20 cellular contexts compared by ENCODE assay signal in genomic region chrX:44843753-44844152, GRCh38. TPM values are rescaled to one million over a fixed set of nuclear protein-coding genes. Genes with fewer than 3 reads are reported as not detected.
DNase-seq lines count a peak whose midpoint lies in the region; ATAC-seq, FAIRE-seq and TF ChIP-seq lines count a peak whose summit lies in the region.
"Had no signal": no experiment of that assay in that cellular context is flagged by ENCODE, and none has a peak within 500 bp of the region (broad histone marks: within the 10 kb centered on the region; RNA-seq: fewer than 3 reads in every experiment).

Gene DUSP21, plus strand, starts transcription at chrX:44844021. Its CDS starts 112 bp downstream, at chrX:44844133.

- H3K4me3 Mint-ChIP-seq in neural progenitor cell: no peak within 1 kb of the TSS
- H3K4me3 Mint-ChIP-seq: CD14-positive monocyte; CD8-positive, alpha-beta T cell; H9; IgD-negative memory B cell had no signal

- CTCF ChIA-PET in K562 (lab: Yijun Ruan, JAX; ENCODE audit: low intra/inter-chr PET ratio): no interaction called here

- 14% methylated on average over 16 of the region's 16 CpGs for WGBS in K562 (ENCODE audit: insufficient coverage, low coverage, missing lambda C conversion rate)

- TF ChIP-seq RAD21 in K562 (CRISPR knock-in tag; conservative IDR thresholded peaks at IDR 0.05 in 1 of 2, IDR thresholded peaks at IDR 0.05 in 1 of 2): no peak

- H3K27me3 ChIP-seq in K562 (ENCODE audit: control insufficient read depth in 2 of 2, insufficient read depth in 2 of 2, low read length in 2 of 2) (no peaks in the 10 kb centered on the region), neural progenitor cell (no peaks in the 10 kb centered on the region)
- H3K27me3 ChIP-seq: BE2C had no signal

- no peaks in the 10 kb centered on the region for H3K27me3 Mint-ChIP-seq in neural progenitor cell (ENCODE audit: insufficient read depth, low read depth)
- H3K27me3 Mint-ChIP-seq: IgD-negative memory B cell had no signal

- H3K9ac ChIP-seq in K562 (ENCODE audit: insufficient read depth in 1 of 2, low read depth in 2 of 2, low read length in 2 of 2) (peak within 1 kb of the TSS; percentile 29 to 69; a peak in 3 of 4 replicates), neural progenitor cell (no peak within 1 kb of the TSS)

- no peak within 1 kb of the TSS for H3K27ac Mint-ChIP-seq in neural progenitor cell
- H3K27ac Mint-ChIP-seq: CD14-positive monocyte; CD8-positive, alpha-beta T cell; H9; IgD-negative memory B cell had no signal

- H3K4me1 Mint-ChIP-seq in neural progenitor cell: no peaks in the 10 kb centered on the region
- H3K4me1 Mint-ChIP-seq: CD14-positive monocyte, H9, IgD-negative memory B cell had no signal

- peaks cover 15% of the 10 kb centered on the region for H3K9me3 Mint-ChIP-seq in neural progenitor cell
- H3K9me3 Mint-ChIP-seq: CD8-positive, alpha-beta T cell; IgD-negative memory B cell had no signal

- TF ChIP-seq CTCF in C4-2B (conservative IDR thresholded peaks at IDR 0.05): no peak
- TF ChIP-seq CTCF in K562 (IDR thresholded peaks at IDR 0.05 in 2 of 3, conservative IDR thresholded peaks at IDR 0.05 in 1 of 3; ENCODE audit: insufficient read depth in 2 of 3, low read depth in 1 of 3, low read length in 3 of 3): no peak
- no peak for TF ChIP-seq CTCF in neural progenitor cell (IDR thresholded peaks at IDR 0.05)

- no peak for TF ChIP-seq EP300 in K562 (IDR thresholded peaks at IDR 0.05; ENCODE audit: low read length)

- H4K20me1 ChIP-seq in K562 (replicated peaks; ENCODE audit: control insufficient read depth, insufficient read depth, low read length) (no peaks in the 10 kb centered on the region), neural progenitor cell (ENCODE audit: low read depth) (no peaks in the 10 kb centered on the region)

- H3F3A ChIP-seq in neural progenitor cell (ENCODE audit: low read depth): no peaks in the 10 kb centered on the region

- peak; percentile 90 for FAIRE-seq in K562 (lab: Jason Lieb, UNC)
- FAIRE-seq: A204.1, GM12878, GM18507 had no signal

- TF ChIP-seq POLR2A in K562 (conservative IDR thresholded peaks at IDR 0.05): no peak

- in situ Hi-C loops in K562 (cut with MboI): no loop called here

- DNase-seq in OCI-M1 (lab: John Stamatoyannopoulos, UW) (peak; percentile 83), K562 (ENCODE audit: extremely low read depth in 1 of 4, low spot score in 3 of 4) (peak; percentile 66 to 85 (median 74)), neural progenitor cell (ENCODE audit: low spot score) (peak; percentile 6), NOMO-1 (lab: John Stamatoyannopoulos, UW; ENCODE audit: unreplicated experiment in 2 of 2) (no peak), pons (ENCODE audit: low spot score) (no peak)
- DNase-seq in activated naive CD4-positive, alpha-beta T cell treated with anti-CD3 and anti-CD28 coated beads, Interleukin-2, amount 50 U/mL, for 16 hours: no peak
- DNase-seq: BE2C; CD8-positive, alpha-beta T cell; GOT3; H9 had no signal

- H3K36me3 Mint-ChIP-seq in neural progenitor cell: no peaks in the 10 kb centered on the region
- H3K36me3 Mint-ChIP-seq: CD14-positive monocyte; CD8-positive, alpha-beta T cell; IgD-negative memory B cell had no signal

- H3K9me3 ChIP-seq in K562 (replicated peaks; ENCODE audit: control insufficient read depth, insufficient read depth, low read depth, low read length) (no peaks in the 10 kb centered on the region), neural progenitor cell (ENCODE audit: low read depth) (no peaks in the 10 kb centered on the region)
- H3K9me3 ChIP-seq: BE2C had no signal

- ATAC-seq in K562 (peak; percentile 95), GM21381 (IDR thresholded peaks at IDR 0.05; ENCODE audit: unreplicated experiment) (no peak)
- ATAC-seq: CD8-positive, alpha-beta T cell; GM12878 had no signal

- peaks cover 5% of the 10 kb centered on the region; the same call in 2 of the 3 replicates for H3K79me2 ChIP-seq in K562 (ENCODE audit: control insufficient read depth, insufficient read depth, low read length)
- H3K79me2 ChIP-seq in neural progenitor cell (ENCODE audit: low read depth): no peaks in the 10 kb centered on the region

- no peaks in the 10 kb centered on the region for H3K9me1 ChIP-seq in K562 (ENCODE audit: control insufficient read depth, insufficient read depth, low read length)

- H2AFZ ChIP-seq in K562 (ENCODE audit: low read depth, low read length) (peak within 1 kb of the TSS; percentile 88), neural progenitor cell (replicated peaks) (no peak within 1 kb of the TSS)

- intact Hi-C loops in K562 (cut with micrococcal nuclease): no loop called here

- POLR2A ChIA-PET in K562 (lab: Yijun Ruan, JAX): interaction anchor here (0.6 to 1.3 kb wide), 4 partner anchors 10 to 87 kb away, joined by 3 to 11 read pairs (median 3); partner anchors contain the start of gene KDM6A

- no peaks in the 10 kb centered on the region for H3K36me3 ChIP-seq in K562 (ENCODE audit: control insufficient read depth, insufficient read depth, low read length)
- no peaks in the 10 kb centered on the region for H3K36me3 ChIP-seq in neural progenitor cell
- H3K36me3 ChIP-seq: BE2C had no signal

- H3K4me3 ChIP-seq in K562 (no peak within 1 kb of the TSS), neural progenitor cell (no peak within 1 kb of the TSS)
- H3K4me3 ChIP-seq: GM12878 had no signal

- H3K4me1 ChIP-seq in K562 (replicated peaks in 1 of 2; ENCODE audit: control insufficient read depth in 2 of 2, insufficient read depth in 2 of 2, low read length in 2 of 2) (peaks cover 8 to 14% of the 10 kb centered on the region in 2 experiments; a peak in 4 of 5 replicates), neural progenitor cell (no peaks in the 10 kb centered on the region)
- H3K4me1 ChIP-seq: BE2C had no signal

- H3K4me2 ChIP-seq in K562 (ENCODE audit: insufficient read depth, low read length): peak within 1 kb of the TSS; percentile 86
- no peak within 1 kb of the TSS for H3K4me2 ChIP-seq in neural progenitor cell

- H3K27ac ChIP-seq in C4-2B: peak within 1 kb of the TSS; percentile 28; the same call in 1 of the 2 replicates
- H3K27ac ChIP-seq in K562 (ENCODE audit: extremely low read depth, low read depth, low read length): peak within 1 kb of the TSS; percentile 89
- no peak within 1 kb of the TSS for H3K27ac ChIP-seq in neural progenitor cell

- BruUV-seq in K562 (replicated peaks; lab: Mats Ljungman, UMichigan): no TSS peak

TF ChIP-seq in K562, 482 proteins besides CTCF, POLR2A, EP300 and RAD21 (continues in another document):
- TF ChIP-seq NRF1 (conservative IDR thresholded peaks at IDR 0.05 in 1 of 2, IDR thresholded peaks at IDR 0.05 in 1 of 2): 0 out of 4 replicates have a peak, but pooled peaks of 1 of the 2 experiments have one; percentile 13
- TF ChIP-seq RFX1 (IDR thresholded peaks at IDR 0.05): peak; percentile 93
- no peak for TF ChIP-seq ESRRB (CRISPR knock-in tag; IDR thresholded peaks at IDR 0.05; ENCODE audit: borderline replicate concordance)
- TF ChIP-seq ZNF830 (CRISPR knock-in tag; IDR thresholded peaks at IDR 0.05): no peak
- TF ChIP-seq MYC (IDR thresholded peaks at IDR 0.05; ENCODE audit: low read depth, low read length): peak; percentile 25; the same call in 1 of the 2 replicates
- TF ChIP-seq MYC (CRISPR knock-in tag; IDR thresholded peaks at IDR 0.05; ENCODE audit: borderline replicate concordance, low read depth): no peak
- peak; percentile 28; the same call in 1 of the 2 replicates for TF ChIP-seq TFAP4 (CRISPR knock-in tag; IDR thresholded peaks at IDR 0.05; ENCODE audit: borderline replicate concordance)

RNA-seq across cellular contexts. Expression of gene DUSP21, which starts in this region (rescaled TPM):
- 1.2 TPM in 1 of 2 replicates, not detected in the other for total RNA-seq in K562 (2011; cell fraction: chromatin; rRNA removed; ENCODE audit: low replicate concordance)
- 0.53 and 1.3 TPM in 2 replicates for total RNA-seq in K562 (2011; cell fraction: nucleolus; rRNA removed)
- 0.99 and 1.1 TPM in 2 replicates for total RNA-seq in K562 (2011; cell fraction: nucleoplasm; rRNA removed)
- 0.14 and 0.73 TPM in 2 replicates for total RNA-seq in K562 (2014; rRNA removed)
- 0.93 and 1.2 TPM in 2 replicates for total RNA-seq in K562 (2014; rRNA removed; fragmentation: Illumina TruSeq; extraction: Trizol)
- total RNA-seq in K562 (2015; rRNA removed; fragmentation: Illumina TruSeq; extraction: Trizol): 0.45 and 0.51 TPM in 2 replicates
- total RNA-seq in K562 (2021): 0.85 and 1.3 TPM in 2 replicates
- polyA plus RNA-seq in K562 (2011; rRNA removed): 0.73 and 1.1 TPM in 2 replicates
- 1.9 and 2.5 TPM in 2 replicates for polyA plus RNA-seq in K562 (2011; cell fraction: cytosol; rRNA removed)
- 0.94 and 2.5 TPM in 2 replicates for polyA plus RNA-seq in K562 (2011; cell fraction: nucleus; rRNA removed)
- polyA plus RNA-seq in K562 (2012): 1.4 and 2.3 TPM in 2 replicates
- polyA plus RNA-seq in K562 (2014; fragmentation: Illumina TruSeq; extraction: Trizol): 1.8 and 2.4 TPM in 2 replicates
- 1 to 10 TPM; 2.0 to 2.5 TPM for polyA plus RNA-seq in K562 (2014; fragmentation: Nextera tagmentation; extraction: Ambion mirVana)
- polyA plus RNA-seq in K562 (2014; rRNA removed): 1.5 and 3.0 TPM in 2 replicates
- polyA minus RNA-seq in K562 (2011; rRNA and poly(A)+ RNA removed): 1.5 and 1.7 TPM in 2 replicates
- polyA minus RNA-seq in K562 (2011; cell fraction: cytosol; rRNA and poly(A)+ RNA removed): not detected in 2 replicates
- polyA minus RNA-seq in K562 (2011; cell fraction: nucleus; rRNA and poly(A)+ RNA removed): 0.33 and 0.94 TPM in 2 replicates
- not detected in 2 replicates for total RNA-seq in neural progenitor cell (ENCODE audit: low replicate concordance)
- total RNA-seq: CD8-positive, alpha-beta T cell; Daoy; GM12878; H9; HT-29 had no signal
- polyA plus RNA-seq: AG04450, CD14-positive monocyte, GM12878, IgD-negative memory B cell had no signal

Comparison
In these comparisons a context has a peak if more than half of its experiments do, and no peak if none do; other contexts are left out.
1. Peak in DNase-seq in neural progenitor cell; RNA of the gene not detected or under 1 TPM.
2. DNase-seq: peak in OCI-M1 (single experiment) and K562 (4 of 4); none in activated naive CD4-positive, alpha-beta T cell treated with anti-CD3 and anti-CD28 coated beads, Interleukin-2, amount 50 U/mL, for 16 hours (single experiment), NOMO-1 (0 of 2) and pons (single experiment).